1 cellular context compared by ENCODE assay signal in genomic region chr4:150699599-150699998, GRCh38.
TF ChIP-seq lines count a peak whose summit lies in the region.

No MANE protein-coding gene starts in this region.

TF ChIP-seq in HepG2, 621 proteins besides CTCF, POLR2A, EP300 and RAD21 (continued from another document):
- no peak for TF ChIP-seq ZNF710 (CRISPR knock-in tag; IDR thresholded peaks at IDR 0.05; ENCODE audit: borderline replicate concordance)
- no peak for TF ChIP-seq AKNA (CRISPR knock-in tag; IDR thresholded peaks at IDR 0.05; ENCODE audit: borderline replicate concordance)
- TF ChIP-seq ZBTB42 (CRISPR knock-in tag; IDR thresholded peaks at IDR 0.05): no peak
- no peak for TF ChIP-seq GATAD2A (CRISPR knock-in tag; IDR thresholded peaks at IDR 0.05)
- no peak for TF ChIP-seq ZNF7 (CRISPR knock-in tag; IDR thresholded peaks at IDR 0.05)
- no peak for TF ChIP-seq ERF (CRISPR knock-in tag; IDR thresholded peaks at IDR 0.05)
TF ChIP-seq in HepG2: peak in this region for 0.
